In genomic region chr19:10820173-10820572, GRCh38 we compare ENCODE assay signal across 12 cellular contexts. TPM values are rescaled to one million over a fixed set of nuclear protein-coding genes. Genes with fewer than 3 reads are reported as not detected.
DNase-seq lines count a peak whose midpoint lies in the region; ATAC-seq, FAIRE-seq and TF ChIP-seq lines count a peak whose summit lies in the region.
"Had no signal": no experiment of that assay in that cellular context is flagged by ENCODE, and none has a peak within 500 bp of the region (broad histone marks: within the 10 kb centered on the region; RNA-seq: fewer than 3 reads in every experiment).

No MANE protein-coding gene starts in this region.

- H3K9me3 ChIP-seq in A549 (no peaks in the 10 kb centered on the region), prostate gland (no peaks in the 10 kb centered on the region), HAP-1 (no peaks in the 10 kb centered on the region)

- TF ChIP-seq POLR2A in A549 (IDR thresholded peaks at IDR 0.05; ENCODE audit: low read length): no peak
- TF ChIP-seq POLR2A in prostate gland (IDR thresholded peaks at IDR 0.05): no peak

- H3K4me1 Mint-ChIP-seq in WTC11: no peaks in the 10 kb centered on the region
- peaks cover 27 to 34% of the 10 kb centered on the region in 2 donors for H3K4me1 Mint-ChIP-seq in immature natural killer cell

- in situ Hi-C loops in HAP-1 (cut with MboI; ENCODE audit: low sequenced_read_pairs): no loop called here

- H3K36me3 ChIP-seq in prostate gland (peaks cover 4 to 16% of the 10 kb centered on the region in 2 donors), HAP-1 (replicated peaks) (peaks cover 35% of the 10 kb centered on the region)

- intact Hi-C loops in prostate gland (cut with DNase I): no loop called here

- TF ChIP-seq EP300 in A549 (IDR thresholded peaks at IDR 0.05): no peak

- CTCF ChIA-PET in A549 (lab: Yijun Ruan, JAX) (interaction anchor here (0.6 to 3.1 kb wide), 5 partner anchors 8 to 103 kb away, joined by 3 to 10 read pairs (median 3); partner anchors contain the start of gene DNM2), WTC11 (lab: Charles Lee) (interaction anchor here (0.8 to 4.8 kb wide), 8 partner anchors 9 to 277 kb away, joined by 3 to 22 read pairs (median 7); partner anchors contain the start of genes DNM2, QTRT1 and TMED1)

- H3K4me2 ChIP-seq in A549: no peak overlapping the region

- H3K27me3 ChIP-seq in prostate gland (replicated peaks; ENCODE audit: insufficient read depth) (no peaks in the 10 kb centered on the region), HAP-1 (ENCODE audit: low read depth) (no peaks in the 10 kb centered on the region)

- TF ChIP-seq RAD21 in A549 (conservative IDR thresholded peaks at IDR 0.05 in 1 of 2, IDR thresholded peaks at IDR 0.05 in 1 of 2): peak in 1 of 2 experiments; percentile 20; a peak in 1 of 5 replicates

- no peak for FAIRE-seq in A549 (lab: Jason Lieb, UNC)

- ATAC-seq in A549: peak; percentile 58 to 74; a peak in 4 of 6 replicates
- peak; percentile 73 for ATAC-seq in WTC11
- ATAC-seq: activated CD4-positive, CD25-positive, alpha-beta regulatory T cell treated with anti-CD3 and anti-CD28 coated beads, Interleukin-2, amount 50 U/mL, for 24 hours had no signal

- peak in 1 of 2 experiments; percentile 13 for DNase-seq in A549 (ENCODE audit: low read depth in 1 of 2, low spot score in 1 of 2)
- no peak for DNase-seq in WTC11 (ENCODE audit: low spot score)
- no peak for DNase-seq in immature natural killer cell
- no peak for DNase-seq in prostate gland (ENCODE audit: low spot score)
- no peak for DNase-seq in HAP-1 (ENCODE audit: low spot score in 2 of 2)
- DNase-seq in cerebellum (ENCODE audit: low spot score): no peak
- no peak for DNase-seq in NCI-H1436 (lab: John Stamatoyannopoulos, UW)
- DNase-seq: DMS 273 treated with DMSO at 0.1 percent for 48 hours, NCI-H2171 treated with DMSO at 0.1 percent for 48 hours had no signal

- H3K9me3 Mint-ChIP-seq in WTC11 (no peaks in the 10 kb centered on the region), immature natural killer cell (peaks cover 0 to 2% (median 0%) of the 10 kb centered on the region in 6 donors)
- H3K9me3 Mint-ChIP-seq: mesothelial cell of epicardium had no signal

- H3K36me3 Mint-ChIP-seq in WTC11 (peaks cover 34% of the 10 kb centered on the region), immature natural killer cell (peaks cover 9 to 21% (median 17%) of the 10 kb centered on the region in 3 donors)

- H3K4me1 ChIP-seq in A549 (no peaks in the 10 kb centered on the region), prostate gland (replicated peaks) (no peaks in the 10 kb centered on the region), HAP-1 (no peaks in the 10 kb centered on the region)

- no peak overlapping the region for H3K27ac ChIP-seq in A549
- H3K27ac ChIP-seq in prostate gland: no peak overlapping the region

- TF ChIP-seq CTCF in A549 (IDR thresholded peaks at IDR 0.05) (no peak), GM12873 (IDR thresholded peaks at IDR 0.05; ENCODE audit: insufficient read depth, low read depth, low read length, missing control alignments) (peak; percentile 56), WTC11 (IDR thresholded peaks at IDR 0.05) (no peak), prostate gland (IDR thresholded peaks at IDR 0.05) (peak in 1 of 4 experiments; percentile 28)

- H3K4me3 Mint-ChIP-seq in WTC11 (no peak overlapping the region), immature natural killer cell (peak overlapping the region in 3 of 5 donors; percentile 16 to 22 (median 21))
- H3K4me3 Mint-ChIP-seq: mesothelial cell of epicardium had no signal

- H3K27ac Mint-ChIP-seq in WTC11 (no peak overlapping the region), immature natural killer cell (peak overlapping the region; percentile 39 to 87 (median 80))
- H3K27ac Mint-ChIP-seq: mesothelial cell of epicardium had no signal

- POLR2A ChIA-PET in A549 (lab: Yijun Ruan, JAX): no interaction called here
- POLR2A ChIA-PET in WTC11 (lab: Charles Lee): no interaction called here

- H3K4me3 ChIP-seq in A549 (no peak overlapping the region), prostate gland (no peak overlapping the region), HAP-1 (no peak overlapping the region)

- H3K27me3 Mint-ChIP-seq in WTC11 (ENCODE audit: low read depth) (no peaks in the 10 kb centered on the region; the same call in 1 of the 2 replicates), immature natural killer cell (ENCODE audit: low read depth in 3 of 3) (peaks cover 3 to 18% (median 16%) of the 10 kb centered on the region in 3 donors)

- WGBS in A549 (ENCODE audit: missing lambda C conversion rate): 95% methylated on average over 7 of the region's 7 CpGs
- WGBS in prostate gland: 89% methylated on average over 7 of the region's 7 CpGs

TF ChIP-seq in A549, 52 proteins besides CTCF, POLR2A, EP300 and RAD21:
- TF ChIP-seq RFX5 (IDR thresholded peaks at IDR 0.05) (no peak), ZFP36 (IDR thresholded peaks at IDR 0.05; ENCODE audit: borderline replicate concordance, partially characterized antibody) (peak; percentile 38)

TF ChIP-seq in WTC11, 78 proteins besides CTCF, POLR2A, EP300 and RAD21 (continues in another document):
- TF ChIP-seq ZNF263 (CRISPR knock-in tag; IDR thresholded peaks at IDR 0.05; ENCODE audit: low read depth): no peak
- no peak for TF ChIP-seq ATF1 (CRISPR knock-in tag; IDR thresholded peaks at IDR 0.05)
- TF ChIP-seq, protein P1, sequence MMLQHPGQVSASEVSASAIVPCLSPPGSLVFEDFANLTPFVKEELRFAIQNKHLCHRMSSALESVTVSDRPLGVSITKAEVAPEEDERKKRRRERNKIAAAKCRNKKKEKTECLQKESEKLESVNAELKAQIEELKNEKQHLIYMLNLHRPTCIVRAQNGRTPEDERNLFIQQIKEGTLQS (CRISPR knock-in tag; conservative IDR thresholded peaks at IDR 0.05): no peak
- TF ChIP-seq TEAD4 (CRISPR knock-in tag; IDR thresholded peaks at IDR 0.05): no peak
- no peak for TF ChIP-seq ZNF281 (CRISPR knock-in tag; IDR thresholded peaks at IDR 0.05)
- TF ChIP-seq TEAD1 (CRISPR knock-in tag; IDR thresholded peaks at IDR 0.05): no peak
- TF ChIP-seq ZNF396 (CRISPR knock-in tag; IDR thresholded peaks at IDR 0.05; ENCODE audit: borderline replicate concordance): no peak

RNA-seq across cellular contexts. Expression of gene TMED1, which starts 15.8 kb away (rescaled TPM):
- 29.3 and 29.9 TPM in 2 replicates for polyA plus RNA-seq in A549 (2011; rRNA removed)
- polyA plus RNA-seq in A549 (2012; cell fraction: cytosol; rRNA removed): 49.9 and 54.2 TPM in 2 replicates
- 33.5 and 43.0 TPM in 2 replicates for polyA plus RNA-seq in A549 (2012; cell fraction: nucleus; rRNA removed)
- 36.2 to 37.4 TPM (median 37.0 TPM) in 3 replicates for polyA plus RNA-seq in A549 (2017; fragmentation: RNase III; extraction: RNeasy Plus Mini Kit Qiagen cat#74134 plus additional on column Dnase treatment)
- polyA minus RNA-seq in A549 (2011; rRNA and poly(A)+ RNA removed): 9.7 and 10.7 TPM in 2 replicates
- 28.5 to 40.9 TPM (median 40.6 TPM) in 3 replicates for total RNA-seq in WTC11 (2021)
- 100 to 1,000 TPM in 1 of 3 donors, 10 to 100 TPM in 2; 60.1 to 103 (median 88.5) TPM for polyA plus RNA-seq in immature natural killer cell
- 10 to 100 TPM; 41.9 to 47.8 TPM for total RNA-seq in prostate gland
- total RNA-seq in cerebellum: 8.0 TPM

RNA-seq across cellular contexts. Expression of gene C19orf38, which starts 28.0 kb away (rescaled TPM):
- polyA plus RNA-seq in A549 (2011; rRNA removed) (0.13 and 0.40 TPM in 2 replicates), A549 (2017; fragmentation: RNase III; extraction: RNeasy Plus Mini Kit Qiagen cat#74134 plus additional on column Dnase treatment) (0.09 to 0.12 TPM (median 0.10 TPM) in 3 replicates), immature natural killer cell (1 to 10 TPM; 1.2 to 5.6 (median 3.3) TPM)
- polyA plus RNA-seq in A549 (2012; cell fraction: cytosol; rRNA removed): 0.08 and 0.09 TPM in 2 replicates
- polyA plus RNA-seq in A549 (2012; cell fraction: nucleus; rRNA removed): 0.10 and 0.56 TPM in 2 replicates
- 0.68 TPM in 1 of 2 replicates, not detected in the other for polyA minus RNA-seq in A549 (2011; rRNA and poly(A)+ RNA removed)
- total RNA-seq in WTC11 (2021) (0.23 TPM in 1 of 3 replicates, not detected in the others), prostate gland (1 to 10 TPM in 1 of 2 donors, under 1 TPM in 1; 0.91 to 6.4 TPM), cerebellum (0.54 TPM)

RNA-seq across cellular contexts. Expression of gene CARM1, which starts 51.2 kb away (rescaled TPM):
- 14.3 and 15.2 TPM in 2 replicates for polyA plus RNA-seq in A549 (2011; rRNA removed)
- 55.5 and 75.2 TPM in 2 replicates for polyA plus RNA-seq in A549 (2012; cell fraction: cytosol; rRNA removed)
- 59.7 and 93.6 TPM in 2 replicates for polyA plus RNA-seq in A549 (2012; cell fraction: nucleus; rRNA removed)
- polyA plus RNA-seq in A549 (2017; fragmentation: RNase III; extraction: RNeasy Plus Mini Kit Qiagen cat#74134 plus additional on column Dnase treatment): 31.4 to 32.2 TPM (median 31.8 TPM) in 3 replicates
- 22.0 and 30.3 TPM in 2 replicates for polyA minus RNA-seq in A549 (2011; rRNA and poly(A)+ RNA removed)
- 125 to 126 TPM (median 126 TPM) in 3 replicates for total RNA-seq in WTC11 (2021)
- polyA plus RNA-seq in immature natural killer cell: under 1 TPM; 0.26 to 0.83 (median 0.29) TPM
- 10 to 100 TPM; 14.5 to 54.4 TPM for total RNA-seq in prostate gland
- 26.0 TPM for total RNA-seq in cerebellum
